Comparison of ENCODE assay signal across 26 cellular contexts in genomic region chr15:27480141-27480530, GRCh38.
"Had no signal": no experiment of that assay in that cellular context is flagged by ENCODE, and none has a peak within 500 bp of the region (broad histone marks: within the 10 kb centered on the region; RNA-seq: fewer than 3 reads in every experiment).

No MANE protein-coding gene starts in this region.

- H3K4me3 ChIP-seq: coronary artery, gastroesophageal sphincter had no signal

- H3K27me3 ChIP-seq: brain microvascular endothelial cell, gastroesophageal sphincter had no signal

- H3K36me3 ChIP-seq: brain microvascular endothelial cell, gastroesophageal sphincter, WERI-Rb-1 had no signal

- DNase-seq: activated B cell treated with CpG ODN at 0.5 μM for 24 hours; activated CD4-positive, alpha-beta T cell treated with anti-CD3 and anti-CD28 coated beads for 48 hours; activated CD4-positive, alpha-beta T cell treated with anti-CD3 and anti-CD28 coated beads, Interleukin-2, amount 50 U/mL, for 1 hour; activated CD4-positive, alpha-beta T cell treated with anti-CD3 and anti-CD28 coated beads, Interleukin-2, amount 50 U/mL, for 48 hours; activated CD8-positive, alpha-beta memory T cell treated with anti-CD3 and anti-CD28 coated beads for 24 hours; activated CD8-positive, alpha-beta T cell treated with anti-CD3 and anti-CD28 coated beads for 36 hours; activated effector memory CD4-positive, alpha-beta T cell treated with Interleukin-2 at 50 U/mL for 16 hours; activated gamma-delta T cell treated with Interleukin-2 at 50 U/mL for 16 hours; activated naive CD4-positive, alpha-beta T cell treated with anti-CD3 and anti-CD28 coated beads, Interleukin-2, amount 50 U/mL, for 16 hours; activated naive CD4-positive, alpha-beta T cell treated with Interleukin-2 at 50 U/mL for 16 hours; activated T-cell treated with anti-CD3 and anti-CD28 coated beads, Interleukin-2, amount 50 U/mL, for 4 hours; amniotic stem cell; anterior cingulate cortex; brain microvascular endothelial cell; central memory CD4-positive, alpha-beta T cell; cerebellar nuclear complex; effector CD4-positive, alpha-beta T cell; effector memory CD8-positive, alpha-beta T cell; foreskin melanocyte; T-helper 1 cell; T-helper 17 cell; T1000; WERI-Rb-1 had no signal

- H3K4me1 ChIP-seq: gastroesophageal sphincter had no signal

- H3K27ac ChIP-seq: brain microvascular endothelial cell, coronary artery, gastroesophageal sphincter, WERI-Rb-1 had no signal

- FAIRE-seq: astrocyte had no signal
